In genomic region chr12:52975820-52976573, GRCh38 we compare ENCODE assay signal across 10 cellular contexts. TPM values are rescaled to one million over a fixed set of nuclear protein-coding genes. Genes with fewer than 3 reads are reported as not detected.
DNase-seq lines count a peak whose midpoint lies in the region; ATAC-seq, FAIRE-seq and TF ChIP-seq lines count a peak whose summit lies in the region.
"Had no signal": no experiment of that assay in that cellular context is flagged by ENCODE, and none has a peak within 500 bp of the region (broad histone marks: within the 10 kb centered on the region; RNA-seq: fewer than 3 reads in every experiment).

No MANE protein-coding gene starts in this region.

- H3K27me3 Mint-ChIP-seq in Calu3 (ENCODE audit: unreplicated experiment) (no peaks in the 10 kb centered on the region), astrocyte (ENCODE audit: low read depth, unreplicated experiment) (no peaks in the 10 kb centered on the region)
- H3K27me3 Mint-ChIP-seq in effector memory CD8-positive, alpha-beta T cell = peaks cover 62 to 71% of the 10 kb centered on the region in 2 donors

- TF ChIP-seq CTCF in Calu3 (IDR thresholded peaks at IDR 0.05; ENCODE audit: unreplicated experiment) (no peak), astrocyte (IDR thresholded peaks at IDR 0.05; ENCODE audit: insufficient read depth, low read depth, low read length) (no peak), left lung (IDR thresholded peaks at IDR 0.05) (no peak), OCI-LY7 (conservative IDR thresholded peaks at IDR 0.05; ENCODE audit: low read length) (no peak)

- CTCF ChIA-PET in Calu3 (lab: Charles Lee) (interaction anchor here (1.2 kb wide), 1 partner anchor 91 kb away, joined by 6 read pairs; no protein-coding TSS in a partner anchor), OCI-LY7 (lab: Charles Lee; ENCODE audit: unreplicated experiment) (no interaction called here)

- H3K9me3 ChIP-seq in astrocyte (ENCODE audit: insufficient read depth, low read depth, low read length) = no peaks in the 10 kb centered on the region
- H3K9me3 ChIP-seq in left lung = no peaks in the 10 kb centered on the region
- H3K9me3 ChIP-seq in OCI-LY7 (ENCODE audit: low read length) = no peaks in the 10 kb centered on the region

- H3K4me2 ChIP-seq in astrocyte (ENCODE audit: low read length) (peak overlapping the region; percentile 35), OCI-LY7 (ENCODE audit: low read length) (no peak overlapping the region)

- POLR2A ChIA-PET in OCI-LY7 (lab: Charles Lee) = no interaction called here

- H3K9me3 Mint-ChIP-seq in Calu3 (ENCODE audit: low read depth, unreplicated experiment) = no peaks in the 10 kb centered on the region
- no peaks in the 10 kb centered on the region for H3K9me3 Mint-ChIP-seq in astrocyte (ENCODE audit: unreplicated experiment)
- no peaks in the 10 kb centered on the region for H3K9me3 Mint-ChIP-seq in effector memory CD8-positive, alpha-beta T cell

- FAIRE-seq in astrocyte (lab: Jason Lieb, UNC) = no peak

- H3K36me3 Mint-ChIP-seq in Calu3 (ENCODE audit: insufficient read depth, unreplicated experiment) = peaks cover 27% of the 10 kb centered on the region
- no peaks in the 10 kb centered on the region for H3K36me3 Mint-ChIP-seq in astrocyte (ENCODE audit: low read depth, unreplicated experiment)
- H3K36me3 Mint-ChIP-seq in effector memory CD8-positive, alpha-beta T cell (ENCODE audit: insufficient read depth) = peaks cover 3% of the 10 kb centered on the region

- peaks cover 71% of the 10 kb centered on the region for H3K4me1 Mint-ChIP-seq in Calu3 (ENCODE audit: low read depth, unreplicated experiment)
- H3K4me1 Mint-ChIP-seq in astrocyte (ENCODE audit: low read depth, unreplicated experiment) = peaks cover 51% of the 10 kb centered on the region
- peaks cover 4% of the 10 kb centered on the region in 2 donors for H3K4me1 Mint-ChIP-seq in effector memory CD8-positive, alpha-beta T cell (ENCODE audit: low read depth in 2 of 2)

- peak; percentile 77 for DNase-seq in Calu3
- DNase-seq in LoVo (ENCODE audit: low spot score) = peak; percentile 51
- DNase-seq in astrocyte (ENCODE audit: low read depth) = no peak
- peak in 1 of 2 donors; percentile 41 for DNase-seq in left lung
- no peak for DNase-seq in effector memory CD8-positive, alpha-beta T cell
- DNase-seq in COR-L47 (lab: John Stamatoyannopoulos, UW) = no peak
- DNase-seq in HuH-7.5 (ENCODE audit: low spot score) = no peak
- DNase-seq in OCI-LY7 (ENCODE audit: low spot score) = no peak

- H4K20me1 ChIP-seq in astrocyte (ENCODE audit: insufficient read depth, low read length) (no peaks in the 10 kb centered on the region), OCI-LY7 (ENCODE audit: insufficient read depth, low read length) (no peaks in the 10 kb centered on the region)

- BruUV-seq in Calu3 (replicated peaks; lab: Mats Ljungman, UMichigan) (no TSS peak), OCI-LY7 (replicated peaks; lab: Mats Ljungman, UMichigan) (no TSS peak)

- H3K4me1 ChIP-seq in astrocyte (ENCODE audit: insufficient read depth, low read length) = peaks cover 19% of the 10 kb centered on the region
- no peaks in the 10 kb centered on the region for H3K4me1 ChIP-seq in left lung
- no peaks in the 10 kb centered on the region for H3K4me1 ChIP-seq in OCI-LY7 (ENCODE audit: insufficient read depth, low read length, poor library complexity, severe bottlenecking)

- H3K79me2 ChIP-seq in astrocyte (ENCODE audit: insufficient read depth, low read length) (no peaks in the 10 kb centered on the region), OCI-LY7 (ENCODE audit: insufficient read depth, low read depth, low read length) (no peaks in the 10 kb centered on the region)

- H3K9ac ChIP-seq in astrocyte (ENCODE audit: low read length) = no peak overlapping the region

- H3K27me3 ChIP-seq in astrocyte (ENCODE audit: insufficient read depth, low read length) = no peaks in the 10 kb centered on the region
- peaks cover 0 to 10% of the 10 kb centered on the region in 2 donors for H3K27me3 ChIP-seq in left lung

- H3K4me3 Mint-ChIP-seq in Calu3 (ENCODE audit: low read depth, unreplicated experiment) (peak overlapping the region; percentile 4), astrocyte (ENCODE audit: unreplicated experiment) (peak overlapping the region; percentile 48)
- H3K4me3 Mint-ChIP-seq in effector memory CD8-positive, alpha-beta T cell = no peak overlapping the region

- ATAC-seq in left lung = peak; percentile 37
- ATAC-seq in effector memory CD8-positive, alpha-beta T cell (replicated peaks) = no peak

- no peak overlapping the region for H3K27ac ChIP-seq in astrocyte (ENCODE audit: low read depth, low read length)
- H3K27ac ChIP-seq in left lung = no peak overlapping the region
- H3K27ac ChIP-seq in OCI-LY7 (ENCODE audit: low read depth, low read length, poor library complexity, severe bottlenecking) = no peak overlapping the region
- H3K27ac ChIP-seq: epithelial cell of prostate had no signal

- H3K36me3 ChIP-seq in astrocyte (ENCODE audit: insufficient read depth, low read length) (no peaks in the 10 kb centered on the region), left lung (no peaks in the 10 kb centered on the region), OCI-LY7 (ENCODE audit: insufficient read depth, low read length) (no peaks in the 10 kb centered on the region)

- intact Hi-C loops in Calu3 (cut with micrococcal nuclease; ENCODE audit: unreplicated experiment) = loop anchor here (1.0 kb wide), 1 partner anchor 92 kb away; no protein-coding TSS in a partner anchor
- intact Hi-C loops in left lung (cut with DNase I) = loop anchor here in 1 of 2 donors (5.0 to 10.0 kb wide), 2 partner anchors 89 to 391 kb away; no protein-coding TSS in a partner anchor
- intact Hi-C loops in OCI-LY7 (cut with micrococcal nuclease; ENCODE audit: unreplicated experiment) = no loop called here

- H3K27ac Mint-ChIP-seq in Calu3 (ENCODE audit: unreplicated experiment) = peak overlapping the region; percentile 70
- H3K27ac Mint-ChIP-seq in astrocyte (ENCODE audit: unreplicated experiment) = peak overlapping the region; percentile 96
- H3K27ac Mint-ChIP-seq in effector memory CD8-positive, alpha-beta T cell = no peak overlapping the region

- H3K9me2 ChIP-seq in OCI-LY7 (ENCODE audit: insufficient read depth, low read length) = no peaks in the 10 kb centered on the region

- H3K4me3 ChIP-seq in astrocyte (ENCODE audit: insufficient read depth, low read depth, low read length) = no peak overlapping the region
- no peak overlapping the region for H3K4me3 ChIP-seq in left lung
- H3K4me3 ChIP-seq in OCI-LY7 (ENCODE audit: low read depth, low read length, poor library complexity, severe bottlenecking) = no peak overlapping the region

- peak overlapping the region; percentile 47 for H2AFZ ChIP-seq in astrocyte (ENCODE audit: low read depth, low read length)
- no peak overlapping the region for H2AFZ ChIP-seq in OCI-LY7 (ENCODE audit: low read length)

RNA-seq across cellular contexts. Expression of gene KRT18, which starts 27.1 kb away (rescaled TPM):
- total RNA-seq in Calu3 (2022) (1,777 and 1,816 TPM in 2 replicates), astrocyte (1,741 and 1,989 TPM in 2 replicates), left lung (100 to 1,000 TPM; 447 to 667 TPM), OCI-LY7 (2022) (not detected in 2 replicates)
- not detected in 2 replicates for total RNA-seq in OCI-LY7 (2014; rRNA removed; shearing (Covaris generic))
- total RNA-seq: myocyte had no signal

RNA-seq across cellular contexts. Expression of gene EIF4B, which starts 30.3 kb away (rescaled TPM):
- 242 and 272 TPM in 2 replicates for total RNA-seq in Calu3 (2022)
- total RNA-seq in astrocyte = 231 and 242 TPM in 2 replicates
- total RNA-seq in left lung = 100 to 1,000 TPM; 326 to 378 TPM
- 645 and 872 TPM in 2 replicates for total RNA-seq in OCI-LY7 (2014; rRNA removed; shearing (Covaris generic))
- 745 and 898 TPM in 2 replicates for total RNA-seq in OCI-LY7 (2022)

Comparison
In these comparisons a context has a peak if more than half of its experiments do, and no peak if none do; other contexts are left out.
1. DNase-seq: peak in Calu3 (single experiment) and LoVo (single experiment); none in astrocyte (single experiment), effector memory CD8-positive, alpha-beta T cell (0 of 3), COR-L47 (single experiment), HuH-7.5 (single experiment) and OCI-LY7 (single experiment).
2. H3K27ac Mint-ChIP-seq: peak in Calu3 (single experiment) and astrocyte (single experiment); none in effector memory CD8-positive, alpha-beta T cell (0 of 2).
3. H3K4me3 Mint-ChIP-seq: peak in Calu3 (single experiment) and astrocyte (single experiment); none in effector memory CD8-positive, alpha-beta T cell (0 of 2).
4. RNA of gene KRT18, which starts 27.1 kb away (total RNA-seq): 1,741 to 1,989 TPM in astrocyte, 1,777 to 1,816 TPM in Calu3 and 447 to 667 TPM in left lung; not detected in OCI-LY7; every median in the first group is over 100 times any median in the second.